ENCODE assay signal across 8 cellular contexts in genomic region chr12:20370001-20370381, GRCh38. TPM values are rescaled to one million over a fixed set of nuclear protein-coding genes. Genes with fewer than 3 reads are reported as not detected.
DNase-seq lines count a peak whose midpoint lies in the region; ATAC-seq and TF ChIP-seq lines count a peak whose summit lies in the region.

No MANE protein-coding gene starts in this region.

- peaks cover 22% of the 10 kb centered on the region for H3F3A ChIP-seq in neural progenitor cell (ENCODE audit: low read depth)

- H3K4me1 Mint-ChIP-seq in neural progenitor cell, result peaks cover 27% of the 10 kb centered on the region

- H3K4me3 ChIP-seq in AG10803 (ENCODE audit: low read length) (peak overlapping the region; percentile 68), NT2/D1 (ENCODE audit: insufficient read length, low read depth) (peak overlapping the region; percentile 90), foreskin fibroblast (ENCODE audit: low read depth in 1 of 2, low read length in 2 of 2) (peak overlapping the region; percentile 51 to 87), neural progenitor cell (peak overlapping the region; percentile 57)

- H3K9me3 Mint-ChIP-seq in neural progenitor cell, result no peaks in the 10 kb centered on the region

- H3K9me3 ChIP-seq in NT2/D1 (ENCODE audit: insufficient read depth, low read length) (no peaks in the 10 kb centered on the region), neural progenitor cell (ENCODE audit: low read depth) (no peaks in the 10 kb centered on the region)

- peak overlapping the region; percentile 96 for H3K4me2 ChIP-seq in neural progenitor cell

- H3K4me1 ChIP-seq in NT2/D1 (ENCODE audit: insufficient read depth, insufficient read length) (no peaks in the 10 kb centered on the region), neural progenitor cell (no peaks in the 10 kb centered on the region)

- H3K79me2 ChIP-seq in neural progenitor cell (ENCODE audit: low read depth), result no peaks in the 10 kb centered on the region

- no peak overlapping the region for H3K27ac Mint-ChIP-seq in neural progenitor cell

- TF ChIP-seq CTCF in AG10803 (conservative IDR thresholded peaks at IDR 0.05; ENCODE audit: low read length), result no peak
- no peak for TF ChIP-seq CTCF in foreskin fibroblast (IDR thresholded peaks at IDR 0.05; ENCODE audit: low read depth, low read length)
- TF ChIP-seq CTCF in neural progenitor cell (IDR thresholded peaks at IDR 0.05), result no peak

- H3K36me3 ChIP-seq in NT2/D1 (ENCODE audit: insufficient read depth, insufficient read length, low read length), result no peaks in the 10 kb centered on the region
- no peaks in the 10 kb centered on the region for H3K36me3 ChIP-seq in neural progenitor cell

- H4K20me1 ChIP-seq in neural progenitor cell (ENCODE audit: low read depth), result no peaks in the 10 kb centered on the region

- no peak for DNase-seq in AG10803 (ENCODE audit: low read depth)
- DNase-seq in NT2/D1 (ENCODE audit: low read depth, low spot score), result peak; percentile 61
- DNase-seq in foreskin fibroblast, result peak in 1 of 2 donors; percentile 41
- DNase-seq in neural progenitor cell (ENCODE audit: low spot score), result peak; percentile 32
- no peak for DNase-seq in activated naive CD4-positive, alpha-beta T cell (lab: John Stamatoyannopoulos, UW)
- no peak for DNase-seq in stimulated activated CD4-positive, alpha-beta T cell treated with anti-CD3 and anti-CD28 coated beads, Interleukin-15, amount 100 ng/mL, for 24 hours

- H3K27ac ChIP-seq in neural progenitor cell, result no peak overlapping the region

- H3K36me3 Mint-ChIP-seq in neural progenitor cell, result peaks cover 2% of the 10 kb centered on the region

- H3K4me3 Mint-ChIP-seq in neural progenitor cell, result peak overlapping the region; percentile 96

- ATAC-seq in HG03097 (IDR thresholded peaks at IDR 0.05; ENCODE audit: low FRiP score, unreplicated experiment) (no peak), GM21515 (IDR thresholded peaks at IDR 0.05; ENCODE audit: unreplicated experiment) (no peak)

- no peaks in the 10 kb centered on the region for H3K27me3 Mint-ChIP-seq in neural progenitor cell (ENCODE audit: insufficient read depth, low read depth)

- H3K9ac ChIP-seq in NT2/D1 (ENCODE audit: insufficient read length, low read depth), result peak overlapping the region; percentile 90
- H3K9ac ChIP-seq in neural progenitor cell, result no peak overlapping the region

- peak overlapping the region; percentile 94 for H2AFZ ChIP-seq in neural progenitor cell (replicated peaks)

- H3K27me3 ChIP-seq in NT2/D1 (ENCODE audit: insufficient read depth, insufficient read length) (peaks cover 33% of the 10 kb centered on the region), neural progenitor cell (peaks cover 49% of the 10 kb centered on the region)

RNA-seq across cellular contexts. Expression of gene PDE3A, which starts 1.7 kb away (rescaled TPM):
- total RNA-seq in neural progenitor cell (ENCODE audit: low replicate concordance), result 0.22 and 0.47 TPM in 2 replicates

Comparison
In these comparisons a context has a peak if more than half of its experiments do, and no peak if none do; other contexts are left out.
1. DNase-seq: peak in NT2/D1 (single experiment) and neural progenitor cell (single experiment); none in AG10803 (single experiment), activated naive CD4-positive, alpha-beta T cell (0 of 4) and stimulated activated CD4-positive, alpha-beta T cell treated with anti-CD3 and anti-CD28 coated beads, Interleukin-15, amount 100 ng/mL, for 24 hours (single experiment).
2. Peak in every context shown above with its lines, with median percentiles within 50 percentile points of each other: H3K4me3 ChIP-seq.